ENCODE assay signal across 8 cellular contexts in genomic region chr9:109903515-109904138, GRCh38.
DNase-seq lines count a peak whose midpoint lies in the region; ATAC-seq and TF ChIP-seq lines count a peak whose summit lies in the region.

No MANE protein-coding gene starts in this region.

- intact Hi-C loops in natural killer cell (cut with micrococcal nuclease), result loop anchor here (1.0 kb wide), 2 partner anchors 250 to 314 kb away; no protein-coding TSS in a partner anchor
- intact Hi-C loops in upper lobe of right lung (cut with DNase I), result loop anchor here (10.0 kb wide), 1 partner anchor 251 kb away; no protein-coding TSS in a partner anchor

- no peak overlapping the region for H3K27ac ChIP-seq in upper lobe of right lung

- H3K9me3 ChIP-seq in upper lobe of right lung, result no peaks in the 10 kb centered on the region

- peak; percentile 75 for DNase-seq in EH (ENCODE audit: low read depth)
- peak; percentile 69 for DNase-seq in NOMO-1 treated with DMSO at 0.1 percent for 48 hours (lab: John Stamatoyannopoulos, UW; ENCODE audit: unreplicated experiment)
- peak; percentile 26 for DNase-seq in activated CD8-positive, alpha-beta memory T cell treated with anti-CD3 and anti-CD28 coated beads, Interleukin-2, amount 50 U/mL, for 4 hours
- DNase-seq in natural killer cell, result no peak
- DNase-seq in upper lobe of right lung, result no peak

- H3K4me3 Mint-ChIP-seq in natural killer cell, result no peak overlapping the region

- H3K36me3 ChIP-seq in upper lobe of right lung, result no peaks in the 10 kb centered on the region

- no peaks in the 10 kb centered on the region for H3K27me3 ChIP-seq in upper lobe of right lung

- H3K4me3 ChIP-seq in upper lobe of right lung, result no peak overlapping the region

- no peaks in the 10 kb centered on the region for H3K36me3 Mint-ChIP-seq in natural killer cell

- H3K9me3 Mint-ChIP-seq in natural killer cell, result no peaks in the 10 kb centered on the region

- H3K27me3 Mint-ChIP-seq in natural killer cell (ENCODE audit: low read depth in 2 of 2), result peaks cover 4 to 20% of the 10 kb centered on the region in 2 donors

- H3K4me1 Mint-ChIP-seq in natural killer cell, result no peaks in the 10 kb centered on the region

- H3K27ac Mint-ChIP-seq in natural killer cell, result no peak overlapping the region

- ATAC-seq in HG03439 (IDR thresholded peaks at IDR 0.05; ENCODE audit: unreplicated experiment), result peak; percentile 65
- peak; percentile 79 for ATAC-seq in esophagus mucosa
- ATAC-seq in natural killer cell, result peak in 2 of 3 donors; percentile 29 to 64
- peak; percentile 84 for ATAC-seq in upper lobe of right lung
- no peak for ATAC-seq in GM18498 (IDR thresholded peaks at IDR 0.05; ENCODE audit: unreplicated experiment)

- peaks cover 18% of the 10 kb centered on the region for H3K4me1 ChIP-seq in upper lobe of right lung

- TF ChIP-seq CTCF in natural killer cell (IDR thresholded peaks at IDR 0.05) (peak; percentile 53), upper lobe of right lung (IDR thresholded peaks at IDR 0.05) (peak; percentile 82)

Comparison
In these comparisons a context has a peak if more than half of its experiments do, and no peak if none do; other contexts are left out.
1. DNase-seq: peak in EH (single experiment), NOMO-1 treated with DMSO at 0.1 percent for 48 hours (single experiment) and activated CD8-positive, alpha-beta memory T cell treated with anti-CD3 and anti-CD28 coated beads, Interleukin-2, amount 50 U/mL, for 4 hours (single experiment); none in natural killer cell (single experiment) and upper lobe of right lung (single experiment).